13 cellular contexts compared by ENCODE assay signal in genomic region chr7:30613366-30614325, GRCh38. TPM values are rescaled to one million over a fixed set of nuclear protein-coding genes. Genes with fewer than 3 reads are reported as not detected.
DNase-seq lines count a peak whose midpoint lies in the region; ATAC-seq and TF ChIP-seq lines count a peak whose summit lies in the region.
"Had no signal": no experiment of that assay in that cellular context is flagged by ENCODE, and none has a peak within 500 bp of the region (broad histone marks: within the 10 kb centered on the region; RNA-seq: fewer than 3 reads in every experiment).

No MANE protein-coding gene starts in this region.

- TF ChIP-seq CTCF in mammary epithelial cell (conservative IDR thresholded peaks at IDR 0.05 in 1 of 2, IDR thresholded peaks at IDR 0.05 in 1 of 2; ENCODE audit: extremely low read depth in 1 of 2, insufficient read depth in 1 of 2, low read depth in 1 of 2, low read length in 2 of 2) (no peak), nephron progenitor cell (IDR thresholded peaks at IDR 0.05) (no peak)

- no peaks in the 10 kb centered on the region for H4K20me1 ChIP-seq in mammary epithelial cell (ENCODE audit: insufficient read depth, low read length)

- peaks cover 83% of the 10 kb centered on the region for H3K36me3 Mint-ChIP-seq in nephron progenitor cell (ENCODE audit: low read depth)

- H2AFZ ChIP-seq in mammary epithelial cell (ENCODE audit: low read depth, low read length) = no peak overlapping the region

- no peak for ATAC-seq in HG02840 (IDR thresholded peaks at IDR 0.05; ENCODE audit: low FRiP score, unreplicated experiment)
- ATAC-seq: left cardiac atrium, T-cell had no signal

- in situ Hi-C loops in mammary epithelial cell (cut with MboI; ENCODE audit: low sequenced_read_pairs in 2 of 2) = no loop called here

- no TSS peak for BruUV-seq in mammary epithelial cell (replicated peaks; lab: Mats Ljungman, UMichigan)

- no peaks in the 10 kb centered on the region for H3K9me3 Mint-ChIP-seq in nephron progenitor cell
- H3K9me3 Mint-ChIP-seq: T-cell had no signal

- H3K4me3 Mint-ChIP-seq in nephron progenitor cell = no peak overlapping the region
- H3K4me3 Mint-ChIP-seq: T-cell had no signal

- H3K27me3 ChIP-seq in mammary epithelial cell (ENCODE audit: insufficient read depth, low read length) = no peaks in the 10 kb centered on the region
- H3K27me3 ChIP-seq: thyroid gland had no signal

- DNase-seq in GM03348 (ENCODE audit: low spot score) (peak; percentile 26), M059J (ENCODE audit: low read depth) (peak; percentile 11), mammary epithelial cell (no peak), nephron progenitor cell (no peak), NCI-H1694 (lab: John Stamatoyannopoulos, UW) (no peak), UCSD-AML1 (lab: John Stamatoyannopoulos, UW; ENCODE audit: unreplicated experiment) (no peak)
- DNase-seq: amygdala, Caco-2, left cardiac atrium, NCI-H226, T-cell, thyroid gland had no signal

- H3K9me3 ChIP-seq in mammary epithelial cell (replicated peaks; ENCODE audit: insufficient read depth, low read length) = no peaks in the 10 kb centered on the region
- H3K9me3 ChIP-seq: Caco-2, thyroid gland had no signal

- no peaks in the 10 kb centered on the region for H3K27me3 Mint-ChIP-seq in nephron progenitor cell (ENCODE audit: low read depth, poor library complexity)
- H3K27me3 Mint-ChIP-seq: T-cell had no signal

- peaks cover 80% of the 10 kb centered on the region for H3K79me2 ChIP-seq in mammary epithelial cell (ENCODE audit: insufficient read depth, low read length)

- CTCF ChIA-PET in mammary epithelial cell (lab: Charles Lee; ENCODE audit: low non-redundant PET) = no interaction called here

- 95% methylated on average over 4 of the region's 4 CpGs for WGBS in mammary epithelial cell (ENCODE audit: low coverage, missing lambda C conversion rate)

- H3K36me3 ChIP-seq in mammary epithelial cell (ENCODE audit: insufficient read depth, low read length) = peaks cover 69% of the 10 kb centered on the region

- no peak overlapping the region for H3K4me3 ChIP-seq in mammary epithelial cell (replicated peaks in 1 of 3; ENCODE audit: insufficient read depth in 1 of 3, low read depth in 2 of 3, low read length in 3 of 3)
- H3K4me3 ChIP-seq: thyroid gland had no signal

- H3K4me2 ChIP-seq in mammary epithelial cell (ENCODE audit: insufficient read depth, low read depth, low read length) = no peak overlapping the region

- peak overlapping the region; percentile 70 for H3K27ac Mint-ChIP-seq in nephron progenitor cell

- H3K4me1 Mint-ChIP-seq in nephron progenitor cell = no peaks in the 10 kb centered on the region

- peak overlapping the region; percentile 3 for H3K27ac ChIP-seq in mammary epithelial cell (ENCODE audit: insufficient read depth, low read depth, low read length)
- H3K27ac ChIP-seq: thyroid gland had no signal

- intact Hi-C loops in mammary epithelial cell (cut with micrococcal nuclease) = no loop called here

- peaks cover 4% of the 10 kb centered on the region for H3K4me1 ChIP-seq in mammary epithelial cell (ENCODE audit: insufficient read depth, low read length)
- H3K4me1 ChIP-seq: Caco-2, thyroid gland had no signal

- dilution Hi-C loops in mammary epithelial cell (cut with HindIII; ENCODE audit: low sequenced_read_pairs) = no loop called here

- H3K9ac ChIP-seq in mammary epithelial cell (ENCODE audit: insufficient read depth, low read length) = no peak overlapping the region

RNA-seq across cellular contexts. Expression of gene GARS1, which starts 19.0 kb away (rescaled TPM):
- 91.7 and 97.2 TPM in 2 replicates for total RNA-seq in M059J (2014; rRNA removed; shearing (Covaris generic))
- 100 to 1,000 TPM; 419 to 470 TPM for total RNA-seq in mammary epithelial cell
- 609 TPM for polyA plus RNA-seq in mammary epithelial cell
- polyA minus RNA-seq in mammary epithelial cell = 1,008 TPM

Comparison
In these comparisons a context has a peak if more than half of its experiments do, and no peak if none do; other contexts are left out.
1. DNase-seq: peak in GM03348 (single experiment) and M059J (single experiment); none in mammary epithelial cell (single experiment), nephron progenitor cell (single experiment), NCI-H1694 (single experiment) and UCSD-AML1 (single experiment).